21 cellular contexts compared by ENCODE assay signal in genomic region chr2:200172944-200173481, GRCh38.
DNase-seq lines count a peak whose midpoint lies in the region; ATAC-seq and TF ChIP-seq lines count a peak whose summit lies in the region.
"Had no signal": no experiment of that assay in that cellular context is flagged by ENCODE, and none has a peak within 500 bp of the region (broad histone marks: within the 10 kb centered on the region; RNA-seq: fewer than 3 reads in every experiment).

No MANE protein-coding gene starts in this region.

- H4K12ac ChIP-seq in trophoblast cell (ENCODE audit: low read depth, low read length): no peak overlapping the region

- no peaks in the 10 kb centered on the region for H3K79me1 ChIP-seq in trophoblast cell (ENCODE audit: low read length)

- no peak overlapping the region for H3K18ac ChIP-seq in trophoblast cell (ENCODE audit: low read length)

- H3K9me3 ChIP-seq in osteoblast (ENCODE audit: low read depth, low read length) (no peaks in the 10 kb centered on the region), trophoblast cell (ENCODE audit: insufficient read depth, low read depth, low read length) (peaks cover 2% of the 10 kb centered on the region)
- H3K9me3 ChIP-seq: right lobe of liver, vagina had no signal

- H3K14ac ChIP-seq in trophoblast cell (ENCODE audit: low read length): no peak overlapping the region

- H2BK120ac ChIP-seq in trophoblast cell (ENCODE audit: insufficient read depth, low read length, poor library complexity): no peak overlapping the region

- H3K27ac ChIP-seq in osteoblast (ENCODE audit: low read depth, low read length): no peak overlapping the region
- no peak overlapping the region for H3K27ac ChIP-seq in foreskin keratinocyte
- H3K27ac ChIP-seq in trophoblast cell (ENCODE audit: low read depth, low read length): no peak overlapping the region
- H3K27ac ChIP-seq: right lobe of liver, vagina had no signal

- no peak overlapping the region for H4K91ac ChIP-seq in trophoblast cell (ENCODE audit: low read depth, low read length)

- H3K9ac ChIP-seq in trophoblast cell (ENCODE audit: low read length): no peak overlapping the region

- H4K20me1 ChIP-seq in osteoblast (ENCODE audit: insufficient read depth, low read length): no peaks in the 10 kb centered on the region

- H2AFZ ChIP-seq in osteoblast (ENCODE audit: low read length) (peak overlapping the region; percentile 21), trophoblast cell (ENCODE audit: insufficient read depth, low read length, poor library complexity) (no peak overlapping the region)
- H2AFZ ChIP-seq: GM23338 had no signal

- H3K23ac ChIP-seq in trophoblast cell (ENCODE audit: low read length): no peak overlapping the region

- H3K4me2 ChIP-seq in osteoblast (ENCODE audit: insufficient read depth, low read length): peak overlapping the region; percentile 74
- H3K4me2 ChIP-seq in trophoblast cell (ENCODE audit: low read length): no peak overlapping the region
- H3K4me2 ChIP-seq: GM23338 had no signal

- no peak overlapping the region for H3K4ac ChIP-seq in trophoblast cell (ENCODE audit: low read depth, low read length)

- H3K36me3 ChIP-seq in osteoblast (ENCODE audit: insufficient read depth, low read length) (no peaks in the 10 kb centered on the region), trophoblast cell (ENCODE audit: control insufficient read depth in 1 of 2, insufficient read depth in 2 of 2, low read length in 2 of 2) (no peaks in the 10 kb centered on the region)
- H3K36me3 ChIP-seq: right lobe of liver, vagina had no signal

- H3K79me2 ChIP-seq in osteoblast (ENCODE audit: insufficient read depth, low read length): no peaks in the 10 kb centered on the region
- H3K79me2 ChIP-seq in trophoblast cell (ENCODE audit: control insufficient read depth, insufficient read depth, low read length, poor library complexity): no peaks in the 10 kb centered on the region

- H3K27me3 ChIP-seq in osteoblast (ENCODE audit: insufficient read depth, low read length): no peaks in the 10 kb centered on the region
- peaks cover 5% of the 10 kb centered on the region for H3K27me3 ChIP-seq in foreskin keratinocyte
- H3K27me3 ChIP-seq in trophoblast cell (ENCODE audit: insufficient read depth, low read length): no peaks in the 10 kb centered on the region
- H3K27me3 ChIP-seq: right lobe of liver, vagina had no signal

- no peak overlapping the region for H2BK5ac ChIP-seq in trophoblast cell (ENCODE audit: low read depth, low read length, poor library complexity)

- WGBS in trophoblast cell (ENCODE audit: extremely low coverage, insufficient coverage, insufficient read length): no CpG with 5 or more reads among the region's 9 CpGs

- H3K4me3 ChIP-seq in osteoblast (ENCODE audit: insufficient read depth, low read length) (no peak overlapping the region), trophoblast cell (ENCODE audit: low read depth, low read length) (no peak overlapping the region)
- H3K4me3 ChIP-seq: GM23338, right lobe of liver, vagina had no signal

- TF ChIP-seq CTCF in osteoblast (IDR thresholded peaks at IDR 0.05; ENCODE audit: extremely low read depth, low read depth, low read length) (no peak), foreskin keratinocyte (conservative IDR thresholded peaks at IDR 0.05) (no peak)

- peak; percentile 58 for DNase-seq in EH (ENCODE audit: low read depth)
- peak; percentile 55 for DNase-seq in NCI-H1694 (lab: John Stamatoyannopoulos, UW)
- peak; percentile 71 for DNase-seq in dedifferentiated amniotic fluid mesenchymal stem cell (ENCODE audit: extremely low spot score)
- DNase-seq in osteoblast (ENCODE audit: insufficient read length, low spot score, missing footprints): peak; percentile 73
- DNase-seq in T-helper 2 cell: no peak
- DNase-seq in foreskin keratinocyte: no peak
- DNase-seq in trophoblast cell: no peak
- DNase-seq: activated CD4-positive, alpha-beta T cell treated with anti-CD3 and anti-CD28 coated beads, Interleukin-2, amount 50 U/mL, for 1 hour; activated gamma-delta T cell treated with Interleukin-2 at 50 U/mL for 16 hours; amygdala; cortex of kidney; head of caudate nucleus; left ventricle myocardium superior; MM.1S; occipital lobe; right lobe of liver; stimulated activated CD4-positive, alpha-beta T cell treated with anti-CD3 and anti-CD28 coated beads, Interleukin-2, amount 100 ng/mL, for 48 hours; SW 1271 had no signal

- H4K8ac ChIP-seq in trophoblast cell (ENCODE audit: low read depth, low read length): no peak overlapping the region

- H3K4me1 ChIP-seq in osteoblast (ENCODE audit: insufficient read depth, low read length) (peaks cover 31% of the 10 kb centered on the region), foreskin keratinocyte (peaks cover 4% of the 10 kb centered on the region), trophoblast cell (ENCODE audit: control insufficient read depth in 1 of 2, insufficient read depth in 2 of 2, low read length in 2 of 2) (no peaks in the 10 kb centered on the region)
- H3K4me1 ChIP-seq: right lobe of liver had no signal

- no peak overlapping the region for H2AK5ac ChIP-seq in trophoblast cell (ENCODE audit: low read length)

- no peak overlapping the region for H2BK12ac ChIP-seq in trophoblast cell (ENCODE audit: low read length)

- ATAC-seq in foreskin keratinocyte (no peak), HG02852 (IDR thresholded peaks at IDR 0.05; ENCODE audit: unreplicated experiment) (no peak)
- ATAC-seq: GM23338, left ventricle myocardium superior, right lobe of liver had no signal

Comparison
In these comparisons a context has a peak if more than half of its experiments do, and no peak if none do; other contexts are left out.
1. DNase-seq: peak in EH (single experiment), NCI-H1694 (single experiment), dedifferentiated amniotic fluid mesenchymal stem cell (single experiment) and osteoblast (single experiment); none in T-helper 2 cell (0 of 5), foreskin keratinocyte (0 of 2) and trophoblast cell (0 of 2).